Comparison of ENCODE assay signal across 17 cellular contexts in genomic region chr20:11181964-11182363, GRCh38.
DNase-seq lines count a peak whose midpoint lies in the region; ATAC-seq and TF ChIP-seq lines count a peak whose summit lies in the region.
"Had no signal": no experiment of that assay in that cellular context is flagged by ENCODE, and none has a peak within 500 bp of the region (broad histone marks: within the 10 kb centered on the region; RNA-seq: fewer than 3 reads in every experiment).

No MANE protein-coding gene starts in this region.

- peak overlapping the region; percentile 30 for H3K27ac ChIP-seq in RWPE2 (ENCODE audit: poor library complexity, severe bottlenecking)
- H3K27ac ChIP-seq in endodermal cell (ENCODE audit: low read depth, low read length), result no peak overlapping the region
- H3K27ac ChIP-seq: KMS-11, RWPE1 had no signal

- WGBS in endodermal cell (ENCODE audit: insufficient coverage in 1 of 2, insufficient read length in 1 of 2), 2 experiments, result 76 to 83% methylated on average over 3 of the region's 3 CpGs

- H3K27me3 Mint-ChIP-seq in endodermal cell (ENCODE audit: insufficient read depth) (no peaks in the 10 kb centered on the region), osteocyte (ENCODE audit: unreplicated experiment) (no peaks in the 10 kb centered on the region), nephron progenitor cell (ENCODE audit: low read depth, poor library complexity) (no peaks in the 10 kb centered on the region)

- H3K9me3 Mint-ChIP-seq in endodermal cell (peaks cover 25% of the 10 kb centered on the region), osteocyte (ENCODE audit: unreplicated experiment) (peaks cover 24% of the 10 kb centered on the region), nephron progenitor cell (peaks cover 41% of the 10 kb centered on the region)

- no peak overlapping the region for H3K4me3 Mint-ChIP-seq in endodermal cell
- no peak overlapping the region for H3K4me3 Mint-ChIP-seq in osteocyte (ENCODE audit: unreplicated experiment)
- no peak overlapping the region for H3K4me3 Mint-ChIP-seq in nephron progenitor cell

- no peak for ATAC-seq in RWPE2 (ENCODE audit: low read depth)
- ATAC-seq in GM19452 (IDR thresholded peaks at IDR 0.05; ENCODE audit: unreplicated experiment), result no peak

- TF ChIP-seq CTCF in AG09309 (IDR thresholded peaks at IDR 0.05; ENCODE audit: control insufficient read depth, insufficient read depth, low read depth, low read length, missing control alignments) (peak; percentile 3), RWPE2 (IDR thresholded peaks at IDR 0.05; ENCODE audit: poor library complexity, severe bottlenecking) (no peak), endodermal cell (conservative IDR thresholded peaks at IDR 0.05) (peak; percentile 45), osteocyte (IDR thresholded peaks at IDR 0.05) (peak; percentile 36), nephron progenitor cell (IDR thresholded peaks at IDR 0.05) (no peak), GM20000 (IDR thresholded peaks at IDR 0.05; ENCODE audit: extremely low read depth, missing control alignments) (no peak)

- peaks cover 12% of the 10 kb centered on the region for H3K9me3 ChIP-seq in RWPE2 (ENCODE audit: severe bottlenecking)
- H3K9me3 ChIP-seq in endodermal cell (ENCODE audit: control insufficient read depth, low read length), result peaks cover 31% of the 10 kb centered on the region
- H3K9me3 ChIP-seq: BE2C had no signal

- DNase-seq in AG09309 (ENCODE audit: low read depth), result no peak
- no peak for DNase-seq in RWPE2 (ENCODE audit: low spot score)
- no peak for DNase-seq in endodermal cell
- no peak for DNase-seq in osteocyte (ENCODE audit: extremely low spot score, unreplicated experiment)
- no peak for DNase-seq in nephron progenitor cell
- DNase-seq in GM20000 (ENCODE audit: low spot score), result no peak
- DNase-seq: BE2C, DMS53, GDM1, NCI-H1092 treated with DMSO at 0.1 percent for 48 hours, NCI-H1436 treated with DMSO at 0.1 percent for 48 hours, NCI-H1930, NCI-H510A, NCI-H748 treated with DMSO at 0.1 percent for 48 hours had no signal

- H3K4me3 ChIP-seq in AG09309 (ENCODE audit: control insufficient read depth, low read depth, low read length) (no peak overlapping the region), RWPE2 (ENCODE audit: severe bottlenecking) (no peak overlapping the region), endodermal cell (ENCODE audit: low read length) (no peak overlapping the region)

- H3K27ac Mint-ChIP-seq in endodermal cell, result no peak overlapping the region
- peak overlapping the region; percentile 8 for H3K27ac Mint-ChIP-seq in osteocyte (ENCODE audit: unreplicated experiment)
- no peak overlapping the region for H3K27ac Mint-ChIP-seq in nephron progenitor cell

- H3K36me3 Mint-ChIP-seq in endodermal cell (ENCODE audit: low read depth), result peaks cover 3% of the 10 kb centered on the region
- H3K36me3 Mint-ChIP-seq in osteocyte (ENCODE audit: unreplicated experiment), result no peaks in the 10 kb centered on the region
- peaks cover 5% of the 10 kb centered on the region for H3K36me3 Mint-ChIP-seq in nephron progenitor cell (ENCODE audit: low read depth)

- no peak overlapping the region for H3K9ac ChIP-seq in endodermal cell (ENCODE audit: extremely low read depth, low read length, poor library complexity, severe bottlenecking)
- H3K9ac ChIP-seq: KMS-11 had no signal

- H3K4me1 ChIP-seq in RWPE2 (ENCODE audit: insufficient read depth, poor library complexity, severe bottlenecking) (peaks cover 32% of the 10 kb centered on the region), endodermal cell (ENCODE audit: control insufficient read depth, insufficient read depth, low read length) (no peaks in the 10 kb centered on the region)
- H3K4me1 ChIP-seq: BE2C had no signal

- no peaks in the 10 kb centered on the region for H3K4me1 Mint-ChIP-seq in endodermal cell
- peaks cover 33% of the 10 kb centered on the region for H3K4me1 Mint-ChIP-seq in osteocyte (ENCODE audit: unreplicated experiment)
- no peaks in the 10 kb centered on the region for H3K4me1 Mint-ChIP-seq in nephron progenitor cell

- H3K27me3 ChIP-seq in RWPE2 (ENCODE audit: insufficient read depth, poor library complexity, severe bottlenecking) (no peaks in the 10 kb centered on the region), endodermal cell (ENCODE audit: control insufficient read depth, insufficient read depth, low read length, poor library complexity, severe bottlenecking) (no peaks in the 10 kb centered on the region)
- H3K27me3 ChIP-seq: BE2C had no signal

- H3K36me3 ChIP-seq in RWPE2 (ENCODE audit: low read depth) (peaks cover 5% of the 10 kb centered on the region; the same call in 1 of the 2 replicates), endodermal cell (ENCODE audit: control insufficient read depth, insufficient read depth, low read length) (no peaks in the 10 kb centered on the region)
- H3K36me3 ChIP-seq: BE2C had no signal

Comparison
In these comparisons a context has a peak if more than half of its experiments do, and no peak if none do; other contexts are left out.
1. CTCF ChIP-seq: peak in AG09309 (single experiment), endodermal cell (single experiment) and osteocyte (single experiment); none in RWPE2 (single experiment), nephron progenitor cell (single experiment) and GM20000 (single experiment).